In the genomic region with DNA sequence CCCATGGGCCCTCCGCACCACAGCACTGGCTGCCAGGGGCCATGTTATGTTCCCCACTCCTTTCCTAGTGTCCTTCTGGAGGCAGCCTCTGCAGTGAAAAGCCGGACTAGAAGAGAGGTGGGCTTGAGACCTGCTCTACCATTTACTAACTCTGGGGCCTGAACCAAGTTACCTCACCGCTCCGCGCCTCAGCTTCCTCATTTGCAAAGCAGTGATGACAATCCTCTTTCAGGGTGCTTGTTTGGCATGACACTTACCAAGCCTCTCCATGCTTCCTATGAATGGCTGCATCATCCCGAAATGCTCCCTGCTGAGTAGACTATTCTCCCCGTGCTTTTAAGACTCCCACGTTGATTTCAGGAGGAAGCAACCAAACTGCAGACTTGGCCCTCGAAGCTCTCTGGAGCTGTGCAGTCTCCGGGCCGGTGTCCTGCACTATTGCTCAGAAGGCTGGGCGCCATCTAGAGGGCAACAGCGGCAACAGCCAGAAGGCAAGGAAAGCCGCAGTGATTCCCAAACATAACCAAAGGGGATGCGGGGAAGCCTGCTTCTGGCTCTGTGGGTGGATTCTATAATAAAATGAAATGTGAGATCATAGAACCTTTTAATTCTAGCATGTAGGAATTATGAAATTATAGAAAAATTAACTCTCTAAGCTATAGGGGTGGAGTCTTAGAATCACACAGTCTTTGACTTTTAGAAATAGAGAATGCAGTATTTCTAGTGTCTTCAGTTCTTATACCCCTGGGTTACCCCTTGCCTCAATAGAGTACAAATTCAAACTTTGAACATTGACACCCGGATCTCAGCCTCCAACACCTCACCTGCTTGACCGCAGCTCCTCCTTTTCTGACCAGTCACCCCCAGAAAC, we compare ENCODE assay signal across 8 cellular contexts.
DNase-seq lines count a peak whose midpoint lies in the region; ATAC-seq and TF ChIP-seq lines count a peak whose summit lies in the region.

No MANE protein-coding gene starts in this region.

- no peak overlapping the region for H3K4me3 Mint-ChIP-seq in activated T-cell treated with anti-CD3 and anti-CD28 coated beads, Interleukin-2, amount 50 U/mL, for 4 hours

- H3K9me3 ChIP-seq in DOHH2 (ENCODE audit: control insufficient read depth, insufficient read depth, low read length): no peaks in the 10 kb centered on the region

- peak; percentile 93 for ATAC-seq in GM21390 (IDR thresholded peaks at IDR 0.05; ENCODE audit: unreplicated experiment)
- ATAC-seq in activated T-cell treated with anti-CD3 and anti-CD28 coated beads, Interleukin-2, amount 50 U/mL, for 4 hours: peak in 1 of 2 donors; percentile 65
- peak; percentile 95 for ATAC-seq in foreskin keratinocyte

- H3K4me1 Mint-ChIP-seq in activated T-cell treated with anti-CD3 and anti-CD28 coated beads, Interleukin-2, amount 50 U/mL, for 4 hours (ENCODE audit: low read depth): peaks cover 1% of the 10 kb centered on the region

- H3K36me3 ChIP-seq in DOHH2 (ENCODE audit: control insufficient read depth, low read length): no peaks in the 10 kb centered on the region

- no peaks in the 10 kb centered on the region for H4K20me1 ChIP-seq in DOHH2 (ENCODE audit: control insufficient read depth, insufficient read depth, low read depth, low read length)

- no peaks in the 10 kb centered on the region for H3K36me3 Mint-ChIP-seq in activated T-cell treated with anti-CD3 and anti-CD28 coated beads, Interleukin-2, amount 50 U/mL, for 4 hours (ENCODE audit: insufficient read depth)

- H3K4me2 ChIP-seq in DOHH2 (ENCODE audit: low read length): no peak overlapping the region

- no peaks in the 10 kb centered on the region for H3K9me2 ChIP-seq in DOHH2 (replicated peaks; ENCODE audit: control insufficient read depth, low read length)

- no peaks in the 10 kb centered on the region for H3K9me3 Mint-ChIP-seq in activated T-cell treated with anti-CD3 and anti-CD28 coated beads, Interleukin-2, amount 50 U/mL, for 4 hours

- H3K4me1 ChIP-seq in DOHH2 (ENCODE audit: control insufficient read depth, low read length) (peaks cover 3% of the 10 kb centered on the region; the same call in 1 of the 2 replicates), foreskin keratinocyte (peaks cover 3% of the 10 kb centered on the region)

- H3K79me2 ChIP-seq in DOHH2 (ENCODE audit: control insufficient read depth, low read length): no peaks in the 10 kb centered on the region

- peaks cover 10% of the 10 kb centered on the region for H3K27me3 Mint-ChIP-seq in activated T-cell treated with anti-CD3 and anti-CD28 coated beads, Interleukin-2, amount 50 U/mL, for 4 hours (ENCODE audit: low read depth)

- H3K27ac ChIP-seq in DOHH2 (ENCODE audit: low read depth, low read length) (no peak overlapping the region), HL-60 (replicated peaks) (no peak overlapping the region), foreskin keratinocyte (no peak overlapping the region)

- DNase-seq in HL-60 (ENCODE audit: low read depth in 1 of 2, low spot score in 1 of 2): peak; percentile 18 to 68
- DNase-seq in NOMO-1 treated with dmso at 0.1 percent for 144 hours (lab: John Stamatoyannopoulos, UW; ENCODE audit: unreplicated experiment): peak; percentile 40
- DNase-seq in activated T-cell treated with anti-CD3 and anti-CD28 coated beads, Interleukin-2, amount 50 U/mL, for 4 hours: peak; percentile 8
- peak in 1 of 2 donors; percentile 30 for DNase-seq in foreskin keratinocyte
- peak; percentile 11 for DNase-seq in non-pigmented ciliary epithelial cell (ENCODE audit: low read depth)
- peak; percentile 85 for DNase-seq in ureter (ENCODE audit: low spot score)

- no peaks in the 10 kb centered on the region for H3F3A ChIP-seq in DOHH2 (ENCODE audit: control insufficient read depth, insufficient read depth)

- H3K4me3 ChIP-seq in DOHH2 (ENCODE audit: low read length): no peak overlapping the region
- H3K4me3 ChIP-seq in HL-60 (replicated peaks; ENCODE audit: insufficient read depth, low read length): no peak overlapping the region

- TF ChIP-seq CTCF in DOHH2 (IDR thresholded peaks at IDR 0.05; ENCODE audit: low read depth, low read length, poor library complexity, severe bottlenecking) (peak; percentile 96), HL-60 (IDR thresholded peaks at IDR 0.05; ENCODE audit: insufficient read depth, low read length) (peak; percentile 82), foreskin keratinocyte (conservative IDR thresholded peaks at IDR 0.05) (peak; percentile 83)

- peaks cover 12% of the 10 kb centered on the region; the same call in 1 of the 2 replicates for H3K27me3 ChIP-seq in DOHH2 (ENCODE audit: control insufficient read depth, low read length)
- H3K27me3 ChIP-seq in HL-60 (ENCODE audit: insufficient read depth, poor library complexity, severe bottlenecking): no peaks in the 10 kb centered on the region
- H3K27me3 ChIP-seq in foreskin keratinocyte: no peaks in the 10 kb centered on the region
